Comparison of ENCODE assay signal across 14 cellular contexts in the genomic region with DNA sequence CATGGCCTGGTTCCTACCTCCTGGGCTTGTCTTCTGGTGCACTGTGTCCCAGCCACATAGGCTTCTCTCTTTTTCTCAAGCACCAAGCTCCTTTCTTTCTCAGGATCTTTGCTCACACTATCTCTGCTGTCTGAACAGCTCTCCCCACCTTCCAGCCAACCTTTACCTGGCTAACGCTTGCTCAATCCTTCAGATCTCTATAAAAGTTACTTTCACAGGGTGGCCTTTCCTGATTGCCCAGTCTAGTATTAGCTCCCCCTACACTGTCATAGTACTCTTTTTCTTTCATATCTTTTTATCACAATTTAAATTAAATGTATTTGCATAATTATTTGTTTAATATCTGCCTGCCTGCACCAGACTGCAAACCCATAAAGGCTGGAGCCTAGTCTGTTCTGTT. TPM values are rescaled to one million over a fixed set of nuclear protein-coding genes. Genes with fewer than 3 reads are reported as not detected.
DNase-seq lines count a peak whose midpoint lies in the region; ATAC-seq, FAIRE-seq and TF ChIP-seq lines count a peak whose summit lies in the region.
"Had no signal": no experiment of that assay in that cellular context is flagged by ENCODE, and none has a peak within 500 bp of the region (broad histone marks: within the 10 kb centered on the region; RNA-seq: fewer than 3 reads in every experiment).

No MANE protein-coding gene starts in this region.

- FAIRE-seq in urothelium cell line (lab: Jason Lieb, UNC), result no peak
- FAIRE-seq: endometrium, HTR-8/SVneo had no signal

- H3K27ac ChIP-seq in OCI-LY3 (ENCODE audit: low read length) (no peak overlapping the region; the same call in 1 of the 2 replicates), coronary artery (no peak overlapping the region), spleen (peak overlapping the region; percentile 57 to 97 (median 90)), body of pancreas (no peak overlapping the region)
- H3K27ac ChIP-seq: foreskin keratinocyte had no signal

- intact Hi-C loops in spleen (cut with DNase I; ENCODE audit: low total_unique reads), result no loop called here
- intact Hi-C loops in body of pancreas (cut with DNase I), result no loop called here

- peak overlapping the region; percentile 91 for H3K4me3 Mint-ChIP-seq in activated T-cell treated with anti-CD3 and anti-CD28 coated beads, Interleukin-2, amount 50 U/mL, for 24 hours

- no peak overlapping the region for H2AFZ ChIP-seq in OCI-LY3 (ENCODE audit: low read depth, low read length)

- no peaks in the 10 kb centered on the region for H3K27me3 ChIP-seq in OCI-LY3 (ENCODE audit: low read depth, low read length)
- H3K27me3 ChIP-seq in spleen (replicated peaks in 1 of 7), result no peaks in the 10 kb centered on the region
- no peaks in the 10 kb centered on the region for H3K27me3 ChIP-seq in body of pancreas
- H3K27me3 ChIP-seq: foreskin keratinocyte, stomach had no signal

- H3K27me3 Mint-ChIP-seq in activated T-cell treated with anti-CD3 and anti-CD28 coated beads, Interleukin-2, amount 50 U/mL, for 24 hours, result no peaks in the 10 kb centered on the region

- H3K4me1 ChIP-seq in OCI-LY3 (ENCODE audit: low read length) (peaks cover 36% of the 10 kb centered on the region), spleen (peaks cover 18 to 60% (median 41%) of the 10 kb centered on the region in 6 donors), body of pancreas (peaks cover 20% of the 10 kb centered on the region)

- WGBS in spleen, 5 donors, result 86 to 97% (median 88%) methylated on average over 1 of the region's 1 CpG
- WGBS in body of pancreas, 2 donors, result 80 to 100% methylated on average over 1 of the region's 1 CpG

- no peaks in the 10 kb centered on the region for H4K20me1 ChIP-seq in OCI-LY3 (ENCODE audit: insufficient read depth, low read length)

- DNase-seq in activated T-cell treated with anti-CD3 and anti-CD28 coated beads, Interleukin-2, amount 50 U/mL, for 24 hours, result no peak
- DNase-seq in activated T-cell treated with anti-CD3 and anti-CD28 coated beads for 4 hours, result no peak
- DNase-seq in coronary artery (ENCODE audit: low spot score), result no peak
- no peak for DNase-seq in spleen
- no peak for DNase-seq in urothelium cell line (ENCODE audit: low spot score)
- DNase-seq in body of pancreas, result no peak
- DNase-seq: activated effector memory CD4-positive, alpha-beta T cell treated with Interleukin-2 at 50 U/mL for 16 hours; foreskin keratinocyte; NCI-H1092; stomach had no signal

- TF ChIP-seq CTCF in OCI-LY3 (IDR thresholded peaks at IDR 0.05; ENCODE audit: low read depth, low read length) (no peak), coronary artery (IDR thresholded peaks at IDR 0.05) (no peak), spleen (IDR thresholded peaks at IDR 0.05 in 8 of 11, conservative IDR thresholded peaks at IDR 0.05 in 3 of 11) (no peak), body of pancreas (IDR thresholded peaks at IDR 0.05) (no peak)

- peak overlapping the region; percentile 50 for H3K4me3 ChIP-seq in OCI-LY3 (ENCODE audit: low read length)
- peak overlapping the region; percentile 31 for H3K4me3 ChIP-seq in coronary artery
- peak overlapping the region in 6 of 8 donors; percentile 19 to 84 (median 42) for H3K4me3 ChIP-seq in spleen
- no peak overlapping the region for H3K4me3 ChIP-seq in body of pancreas
- H3K4me3 ChIP-seq: stomach had no signal

- H3K4me2 ChIP-seq in OCI-LY3 (ENCODE audit: low read length), result peak overlapping the region; percentile 83

- no peak overlapping the region for H3K9ac ChIP-seq in OCI-LY3 (ENCODE audit: low read length)

- ATAC-seq in body of pancreas (no peak), GM21737 (IDR thresholded peaks at IDR 0.05; ENCODE audit: unreplicated experiment) (no peak)
- ATAC-seq: foreskin keratinocyte had no signal

- peaks cover 17% of the 10 kb centered on the region for H3K9me3 Mint-ChIP-seq in activated T-cell treated with anti-CD3 and anti-CD28 coated beads, Interleukin-2, amount 50 U/mL, for 24 hours

- peak overlapping the region; percentile 94 for H3K27ac Mint-ChIP-seq in activated T-cell treated with anti-CD3 and anti-CD28 coated beads, Interleukin-2, amount 50 U/mL, for 24 hours

- peaks cover 13% of the 10 kb centered on the region for H3K36me3 ChIP-seq in OCI-LY3 (replicated peaks; ENCODE audit: low read depth, low read length)
- H3K36me3 ChIP-seq in spleen, result peaks cover 0 to 16% (median 0%) of the 10 kb centered on the region in 6 donors
- H3K36me3 ChIP-seq in body of pancreas (replicated peaks in 1 of 2; ENCODE audit: insufficient read depth in 1 of 2, low read depth in 2 of 2), result no peaks in the 10 kb centered on the region
- H3K36me3 ChIP-seq: stomach had no signal

- TF ChIP-seq POLR2A in spleen (IDR thresholded peaks at IDR 0.05) (no peak), body of pancreas (IDR thresholded peaks at IDR 0.05) (no peak)

- peaks cover 27% of the 10 kb centered on the region for H3K79me2 ChIP-seq in OCI-LY3 (ENCODE audit: low read length)

- H3K36me3 Mint-ChIP-seq in activated T-cell treated with anti-CD3 and anti-CD28 coated beads, Interleukin-2, amount 50 U/mL, for 24 hours (ENCODE audit: low read depth), result peaks cover 46% of the 10 kb centered on the region

- peaks cover 23% of the 10 kb centered on the region; the same call in 1 of the 2 replicates for H3K9me3 ChIP-seq in OCI-LY3 (ENCODE audit: insufficient read depth, low read length)
- H3K9me3 ChIP-seq in spleen, result peaks cover 0 to 21% (median 18%) of the 10 kb centered on the region in 8 donors
- H3K9me3 ChIP-seq in body of pancreas, result no peaks in the 10 kb centered on the region

- H3K4me1 Mint-ChIP-seq in activated T-cell treated with anti-CD3 and anti-CD28 coated beads, Interleukin-2, amount 50 U/mL, for 24 hours (ENCODE audit: low read depth), result peaks cover 65% of the 10 kb centered on the region

RNA-seq across cellular contexts. Expression of a gene that starts 3.8 kb away (rescaled TPM):
- total RNA-seq in spleen (10 to 100 TPM; 12.7 to 25.2 (median 22.4) TPM), body of pancreas (1 to 10 TPM; 2.3 to 3.3 TPM)
- polyA plus RNA-seq in spleen, result 1 to 10 TPM; 3.7 to 4.9 (median 4.5) TPM

Comparison
In these comparisons a context has a peak if more than half of its experiments do, and no peak if none do; other contexts are left out.
1. H3K27ac ChIP-seq: peak in spleen (8 of 8); none in OCI-LY3 (single experiment), coronary artery (0 of 2) and body of pancreas (0 of 4).
2. H3K4me3 ChIP-seq: peak in OCI-LY3 (single experiment), coronary artery (single experiment) and spleen (6 of 8); none in body of pancreas (0 of 2).